ENCODE assay signal across 8 cellular contexts in the genomic region with DNA sequence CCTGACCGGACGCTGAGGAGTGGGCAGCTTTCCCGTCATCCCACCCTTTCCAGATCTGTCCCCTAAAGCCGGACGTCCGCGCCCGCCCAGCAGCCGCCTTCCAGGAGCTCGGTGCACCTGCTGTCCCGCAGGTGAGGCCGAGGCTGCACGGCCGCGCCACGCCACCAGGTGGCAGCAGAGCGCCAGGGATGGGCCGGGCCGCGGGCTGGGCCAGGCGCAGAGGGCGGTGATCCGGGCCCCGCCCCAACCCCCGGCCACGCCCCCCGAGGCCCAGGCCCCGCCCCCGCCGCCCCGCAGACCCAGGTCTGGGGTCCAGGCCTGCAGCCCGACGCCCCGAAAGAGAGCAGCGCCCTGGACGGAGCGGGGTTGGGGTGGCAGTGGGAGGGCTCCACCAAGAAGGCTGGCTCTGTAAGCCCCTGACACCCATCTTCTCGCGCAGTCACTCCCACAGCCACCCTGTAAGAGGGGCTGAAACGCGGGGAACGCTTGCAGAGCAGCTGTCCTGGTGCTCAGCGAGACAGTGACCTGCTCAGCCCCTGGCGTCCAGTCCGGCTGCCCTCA. TPM values are rescaled to one million over a fixed set of nuclear protein-coding genes. Genes with fewer than 3 reads are reported as not detected.
DNase-seq lines count a peak whose midpoint lies in the region; ATAC-seq and TF ChIP-seq lines count a peak whose summit lies in the region.

No MANE protein-coding gene starts in this region.

- no peak for TF ChIP-seq POLR2A in esophagus muscularis mucosa (IDR thresholded peaks at IDR 0.05; ENCODE audit: low read depth)

- H3K27ac Mint-ChIP-seq in CD4-positive, CD25-positive, alpha-beta regulatory T cell = peak overlapping the region in 1 of 3 donors; percentile 69
- no peak overlapping the region for H3K27ac Mint-ChIP-seq in neural crest cell (ENCODE audit: unreplicated experiment)

- no peak overlapping the region for H3K4me3 ChIP-seq in CD4-positive, CD25-positive, alpha-beta regulatory T cell (ENCODE audit: low read depth, low read length)
- H3K4me3 ChIP-seq in esophagus muscularis mucosa = peak overlapping the region in 3 of 4 donors; percentile 29 to 45 (median 34)

- no peak for TF ChIP-seq EP300 in esophagus muscularis mucosa (IDR thresholded peaks at IDR 0.05)

- intact Hi-C loops in esophagus muscularis mucosa (cut with DNase I) = loop anchor here (1.0 kb wide), 1 partner anchor 452 kb away; no protein-coding TSS in a partner anchor

- no peak overlapping the region for H3K27ac ChIP-seq in CD4-positive, CD25-positive, alpha-beta regulatory T cell (ENCODE audit: insufficient read depth, low read length, poor library complexity, severe bottlenecking)
- peak overlapping the region in 2 of 4 donors; percentile 22 to 28 for H3K27ac ChIP-seq in esophagus muscularis mucosa (replicated peaks in 1 of 4)

- no peaks in the 10 kb centered on the region for H3K4me1 ChIP-seq in CD4-positive, CD25-positive, alpha-beta regulatory T cell (ENCODE audit: control insufficient read depth, insufficient read depth, low read length, poor library complexity, severe bottlenecking)
- H3K4me1 ChIP-seq in esophagus muscularis mucosa = peaks cover 8 to 15% (median 13%) of the 10 kb centered on the region in 4 donors

- H3K36me3 Mint-ChIP-seq in CD4-positive, CD25-positive, alpha-beta regulatory T cell = no peaks in the 10 kb centered on the region
- no peaks in the 10 kb centered on the region for H3K36me3 Mint-ChIP-seq in neural crest cell (ENCODE audit: low read depth)

- ATAC-seq in CD4-positive, CD25-positive, alpha-beta regulatory T cell (ENCODE audit: low read depth in 2 of 2) = peak; percentile 96 to 98
- ATAC-seq in stimulated activated naive CD8-positive, alpha-beta T cell treated with anti-CD3 and anti-CD28 coated beads, Interleukin-15, Interleukin-2, amounts not matched to agents 100 U/mL and 50 U/mL, for 24 hours = peak; percentile 93
- ATAC-seq in HG03521 (IDR thresholded peaks at IDR 0.05; ENCODE audit: unreplicated experiment) = no peak

- H3K9me3 Mint-ChIP-seq in CD4-positive, CD25-positive, alpha-beta regulatory T cell = peaks cover 0 to 2% (median 0%) of the 10 kb centered on the region in 7 donors
- no peaks in the 10 kb centered on the region for H3K9me3 Mint-ChIP-seq in neural crest cell

- 10% methylated on average over 4 of the region's 45 CpGs for WGBS in esophagus muscularis mucosa

- H3K4me3 Mint-ChIP-seq in CD4-positive, CD25-positive, alpha-beta regulatory T cell = peak overlapping the region in 1 of 4 donors; percentile 59
- H3K4me3 Mint-ChIP-seq in neural crest cell = no peak overlapping the region

- H3K9me3 ChIP-seq in CD4-positive, CD25-positive, alpha-beta regulatory T cell (ENCODE audit: control insufficient read depth in 2 of 2, low read length in 2 of 2) = no peaks in the 10 kb centered on the region
- peaks cover 0 to 7% (median 5%) of the 10 kb centered on the region in 4 donors for H3K9me3 ChIP-seq in esophagus muscularis mucosa

- peak; percentile 62 to 83 (median 75) for DNase-seq in CD4-positive, CD25-positive, alpha-beta regulatory T cell
- DNase-seq in GM20000 (ENCODE audit: low spot score) (peak; percentile 93), NCI-H69 (lab: John Stamatoyannopoulos, UW) (peak; percentile 58), activated T-cell treated with anti-CD3 and anti-CD28 coated beads for 24 hours (ENCODE audit: low read depth) (peak; percentile 81), esophagus muscularis mucosa (ENCODE audit: extremely low spot score) (no peak), neural crest cell (ENCODE audit: low read depth, low spot score) (peak; percentile 80)
- peak; percentile 90 for DNase-seq in stimulated activated naive CD8-positive, alpha-beta T cell treated with anti-CD3 and anti-CD28 coated beads, Interleukin-15, Interleukin-2, amounts not matched to agents 100 U/mL and 50 U/mL, for 24 hours

- peaks cover 15% of the 10 kb centered on the region for H3K27me3 Mint-ChIP-seq in CD4-positive, CD25-positive, alpha-beta regulatory T cell
- peaks cover 36% of the 10 kb centered on the region for H3K27me3 Mint-ChIP-seq in neural crest cell (ENCODE audit: low read depth)

- peaks cover 4% of the 10 kb centered on the region for H3K27me3 ChIP-seq in CD4-positive, CD25-positive, alpha-beta regulatory T cell (ENCODE audit: control insufficient read depth, insufficient read depth, low read length)
- H3K27me3 ChIP-seq in esophagus muscularis mucosa = peaks cover 0 to 34% (median 0%) of the 10 kb centered on the region in 4 donors

- H3K36me3 ChIP-seq in CD4-positive, CD25-positive, alpha-beta regulatory T cell (ENCODE audit: control insufficient read depth, insufficient read depth, low read length) = no peaks in the 10 kb centered on the region
- H3K36me3 ChIP-seq in esophagus muscularis mucosa = no peaks in the 10 kb centered on the region

- peaks cover 0 to 2% (median 0%) of the 10 kb centered on the region in 4 donors for H3K4me1 Mint-ChIP-seq in CD4-positive, CD25-positive, alpha-beta regulatory T cell
- peaks cover 5% of the 10 kb centered on the region for H3K4me1 Mint-ChIP-seq in neural crest cell

- TF ChIP-seq CTCF in GM20000 (IDR thresholded peaks at IDR 0.05; ENCODE audit: extremely low read depth, missing control alignments) (peak; percentile 83), esophagus muscularis mucosa (IDR thresholded peaks at IDR 0.05) (peak in 2 of 3 experiments; percentile 89 to 99), neural crest cell (conservative IDR thresholded peaks at IDR 0.05) (peak; percentile 95)

RNA-seq across cellular contexts. Expression of a gene that starts 32.2 kb away (rescaled TPM):
- total RNA-seq in CD4-positive, CD25-positive, alpha-beta regulatory T cell = not detected
- polyA plus RNA-seq in CD4-positive, CD25-positive, alpha-beta regulatory T cell = not detected
- total RNA-seq in esophagus muscularis mucosa (not detected), neural crest cell (not detected in 2 replicates)
